In genomic region chr6:82608365-82608764, GRCh38 we compare ENCODE assay signal across 21 cellular contexts.
"Had no signal": no experiment of that assay in that cellular context is flagged by ENCODE, and none has a peak within 500 bp of the region (broad histone marks: within the 10 kb centered on the region; RNA-seq: fewer than 3 reads in every experiment).

No MANE protein-coding gene starts in this region.

- H3K4me3 ChIP-seq: mucosa of descending colon, ovary, psoas muscle, right lobe of liver, thoracic aorta, upper lobe of right lung had no signal

- H3K9me3 ChIP-seq: mucosa of descending colon, ovary, psoas muscle, right lobe of liver, thoracic aorta, upper lobe of right lung had no signal

- H3K36me3 ChIP-seq: ovary, right lobe of liver, thoracic aorta, upper lobe of right lung had no signal

- ATAC-seq: activated CD4-positive, CD25-positive, alpha-beta regulatory T cell treated with anti-CD3 and anti-CD28 coated beads, Interleukin-2, amount 50 U/mL, for 24 hours; left ventricle myocardium superior; mucosa of descending colon; psoas muscle; right lobe of liver; SK-N-SH treated with all-trans-retinoic acid at 6 μM for 48 hours; stimulated activated effector memory CD8-positive, alpha-beta T cell treated with anti-CD3 and anti-CD28 coated beads, Interleukin-12 subunit alpha, Interleukin-12 subunit beta, amount 100 ng/mL, for 72 hours; upper lobe of right lung had no signal

- H3K27ac ChIP-seq: ovary, psoas muscle, right lobe of liver, thoracic aorta, upper lobe of right lung had no signal

- H3K4me1 ChIP-seq: psoas muscle, right lobe of liver, upper lobe of right lung had no signal

- DNase-seq: activated CD4-positive, alpha-beta T cell treated with anti-CD3 and anti-CD28 coated beads, Interleukin-2, amount 50 U/mL, for 1 hour; activated CD8-positive, alpha-beta memory T cell treated with anti-CD3 and anti-CD28 coated beads, Interleukin-2, amount 50 U/mL, for 4 hours; activated effector memory CD4-positive, alpha-beta T cell treated with Interleukin-2 at 50 U/mL for 16 hours; activated T-cell treated with anti-CD3 and anti-CD28 coated beads, Interleukin-2, amount 50 U/mL, for 48 hours; dermis blood vessel endothelial cell; head of caudate nucleus; left ventricle myocardium superior; mucosa of descending colon; naive B cell; ovary; psoas muscle; right lobe of liver; small intestine; stimulated activated CD4-positive, alpha-beta T cell treated with anti-CD3 and anti-CD28 coated beads, Interleukin-4, amount 100 ng/mL, for 24 hours; T-helper 1 cell; T1000; upper lobe of right lung had no signal

- H3K27me3 ChIP-seq: ovary, right lobe of liver, upper lobe of right lung had no signal
